Comparison of ENCODE assay signal across 8 cellular contexts in genomic region chr10:101031796-101032636, GRCh38. TPM values are rescaled to one million over a fixed set of nuclear protein-coding genes. Genes with fewer than 3 reads are reported as not detected.
DNase-seq lines count a peak whose midpoint lies in the region; ATAC-seq and TF ChIP-seq lines count a peak whose summit lies in the region.

No MANE protein-coding gene starts in this region.

- ATAC-seq in HG03045 (IDR thresholded peaks at IDR 0.05; ENCODE audit: unreplicated experiment) = peak; percentile 48

- H3K4me1 Mint-ChIP-seq in Calu3 (ENCODE audit: low read depth, unreplicated experiment) (peaks cover 8% of the 10 kb centered on the region), nephron progenitor cell (peaks cover 61% of the 10 kb centered on the region)

- H3K9me3 Mint-ChIP-seq in Calu3 (ENCODE audit: low read depth, unreplicated experiment) = no peaks in the 10 kb centered on the region
- H3K9me3 Mint-ChIP-seq in nephron progenitor cell = no peaks in the 10 kb centered on the region

- H3K27ac Mint-ChIP-seq in Calu3 (ENCODE audit: unreplicated experiment) (peak overlapping the region; percentile 73), nephron progenitor cell (no peak overlapping the region)

- intact Hi-C loops in Calu3 (cut with micrococcal nuclease; ENCODE audit: unreplicated experiment) = no loop called here

- H3K4me3 Mint-ChIP-seq in Calu3 (ENCODE audit: low read depth, unreplicated experiment) (peak overlapping the region; percentile 78), nephron progenitor cell (peak overlapping the region; percentile 83)

- peak overlapping the region; percentile 94 for H3K4me3 ChIP-seq in fibroblast of villous mesenchyme (ENCODE audit: low read depth, low read length)

- no peak for TF ChIP-seq CTCF in Calu3 (IDR thresholded peaks at IDR 0.05; ENCODE audit: unreplicated experiment)
- TF ChIP-seq CTCF in fibroblast of villous mesenchyme (IDR thresholded peaks at IDR 0.05; ENCODE audit: insufficient read depth, low read depth, low read length) = no peak
- no peak for TF ChIP-seq CTCF in nephron progenitor cell (IDR thresholded peaks at IDR 0.05)

- H3K36me3 Mint-ChIP-seq in Calu3 (ENCODE audit: insufficient read depth, unreplicated experiment) = peaks cover 36% of the 10 kb centered on the region
- no peaks in the 10 kb centered on the region for H3K36me3 Mint-ChIP-seq in nephron progenitor cell (ENCODE audit: low read depth)

- H3K27me3 Mint-ChIP-seq in Calu3 (ENCODE audit: unreplicated experiment) (no peaks in the 10 kb centered on the region), nephron progenitor cell (ENCODE audit: low read depth, poor library complexity) (peaks cover 69% of the 10 kb centered on the region)

- DNase-seq in Calu3 (peak; percentile 49), RPMI7951 (ENCODE audit: low read depth) (peak; percentile 77), activated gamma-delta T cell treated with Interleukin-2 at 50 U/mL for 16 hours (peak; percentile 69), fibroblast of villous mesenchyme (ENCODE audit: low read depth) (peak; percentile 75), nephron progenitor cell (peak; percentile 74)
- peak; percentile 75 for DNase-seq in stimulated activated naive CD4-positive, alpha-beta T cell treated with Interleukin-2 at 50 U/mL for 16 hours (lab: John Stamatoyannopoulos, UW)
- DNase-seq in NK-92 treated with Interleukin-12 subunit alpha and Interleukin-12 subunit beta, amount 100 ng/mL, for 24 hours (lab: John Stamatoyannopoulos, UW) = no peak

- BruUV-seq in Calu3 (replicated peaks; lab: Mats Ljungman, UMichigan) = no TSS peak

- CTCF ChIA-PET in Calu3 (lab: Charles Lee) = interaction anchor here (1.4 to 1.7 kb wide), 2 partner anchors 9 to 13 kb away, joined by 6 to 8 read pairs; no protein-coding TSS in a partner anchor

RNA-seq across cellular contexts. Expression of gene SFXN3, which starts 1.0 kb away (rescaled TPM):
- 27.5 and 37.7 TPM in 2 replicates for total RNA-seq in Calu3 (2022)
- 115 and 125 TPM in 2 replicates for total RNA-seq in RPMI7951 (2014; rRNA removed; shearing (Covaris generic))
- total RNA-seq in fibroblast of villous mesenchyme = 81.6 and 97.0 TPM in 2 replicates

RNA-seq across cellular contexts. Expression of gene PDZD7, which starts 1.1 kb away (rescaled TPM):
- 1.2 and 1.3 TPM in 2 replicates for total RNA-seq in Calu3 (2022)
- 2.0 and 2.8 TPM in 2 replicates for total RNA-seq in RPMI7951 (2014; rRNA removed; shearing (Covaris generic))
- total RNA-seq in fibroblast of villous mesenchyme = 1.7 and 1.9 TPM in 2 replicates

RNA-seq across cellular contexts. Expression of gene KAZALD1, which starts 29.8 kb away (rescaled TPM):
- 1.7 and 1.8 TPM in 2 replicates for total RNA-seq in Calu3 (2022)
- 8.1 and 11.4 TPM in 2 replicates for total RNA-seq in RPMI7951 (2014; rRNA removed; shearing (Covaris generic))
- 9.1 and 9.3 TPM in 2 replicates for total RNA-seq in fibroblast of villous mesenchyme

RNA-seq across cellular contexts. Expression of gene LZTS2, which starts 32.4 kb away (rescaled TPM):
- total RNA-seq in Calu3 (2022) (23.7 TPM in 2 replicates), fibroblast of villous mesenchyme (87.7 and 134 TPM in 2 replicates)
- 20.3 and 29.7 TPM in 2 replicates for total RNA-seq in RPMI7951 (2014; rRNA removed; shearing (Covaris generic))

RNA-seq across cellular contexts. Expression of gene TWNK, which starts 44.7 kb away (rescaled TPM):
- total RNA-seq in Calu3 (2022) (13.8 and 14.7 TPM in 2 replicates), fibroblast of villous mesenchyme (3.2 and 3.9 TPM in 2 replicates)
- 6.4 and 7.8 TPM in 2 replicates for total RNA-seq in RPMI7951 (2014; rRNA removed; shearing (Covaris generic))
